In genomic region chr15:40044717-40045571, GRCh38 we compare ENCODE assay signal across 1 cellular context.
TF ChIP-seq lines count a peak whose summit lies in the region.

No MANE protein-coding gene starts in this region.

TF ChIP-seq in K562, 482 proteins besides CTCF, POLR2A, EP300 and RAD21 (continued from another document):
- TF ChIP-seq THRB (CRISPR knock-in tag; conservative IDR thresholded peaks at IDR 0.05) (no peak), RAD51 (IDR thresholded peaks at IDR 0.05; ENCODE audit: borderline replicate concordance, low read depth) (no peak), CBFA2T2 (conservative IDR thresholded peaks at IDR 0.05) (no peak), TSHZ1 (CRISPR knock-in tag; IDR thresholded peaks at IDR 0.05) (no peak), XRCC4 (IDR thresholded peaks at IDR 0.05; ENCODE audit: extremely low read depth, insufficient read depth, insufficient read length) (no peak), PRMT5 (CRISPR knock-in tag; IDR thresholded peaks at IDR 0.05) (no peak), ZNF561 (CRISPR knock-in tag; conservative IDR thresholded peaks at IDR 0.05) (no peak), ZFX (CRISPR knock-in tag; IDR thresholded peaks at IDR 0.05) (peak; percentile 61), ZNF507 (tag; conservative IDR thresholded peaks at IDR 0.05) (no peak), KDM5B (IDR thresholded peaks at IDR 0.05; ENCODE audit: insufficient replicate concordance, low read depth, low read length) (no peak), CEBPZ (IDR thresholded peaks at IDR 0.05; ENCODE audit: borderline replicate concordance, low read depth, low read length) (no peak), TEAD2 (tag; IDR thresholded peaks at IDR 0.05) (no peak), NCOA1 (IDR thresholded peaks at IDR 0.05; ENCODE audit: low read depth) (no peak), ESRRA (IDR thresholded peaks at IDR 0.05; ENCODE audit: borderline replicate concordance, low read depth) (peak; percentile 24; the same call in 1 of the 2 replicates), FUS (optimal IDR thresholded peaks at IDR 0.05; ENCODE audit: low read depth, low read length) (no peak), PCBP2 (IDR thresholded peaks at IDR 0.05; ENCODE audit: low read depth, low read length, poor library complexity, severe bottlenecking) (no peak), KLF16 (IDR thresholded peaks at IDR 0.05) (peak; percentile 65; the same call in 1 of the 2 replicates), MEIS2 (IDR thresholded peaks at IDR 0.05; ENCODE audit: partially characterized antibody) (no peak), MBD2 (IDR thresholded peaks at IDR 0.05; ENCODE audit: borderline replicate concordance, low read depth) (no peak), U2AF1 (optimal IDR thresholded peaks at IDR 0.05; ENCODE audit: low read depth, low read length) (no peak), HCFC1 (IDR thresholded peaks at IDR 0.05; ENCODE audit: low read depth, low read length) (0 out of 2 replicates have a peak, but pooled peaks have one; percentile 31), KHSRP (IDR thresholded peaks at IDR 0.05) (no peak)
